ENCODE assay signal across 7 cellular contexts in the genomic region with DNA sequence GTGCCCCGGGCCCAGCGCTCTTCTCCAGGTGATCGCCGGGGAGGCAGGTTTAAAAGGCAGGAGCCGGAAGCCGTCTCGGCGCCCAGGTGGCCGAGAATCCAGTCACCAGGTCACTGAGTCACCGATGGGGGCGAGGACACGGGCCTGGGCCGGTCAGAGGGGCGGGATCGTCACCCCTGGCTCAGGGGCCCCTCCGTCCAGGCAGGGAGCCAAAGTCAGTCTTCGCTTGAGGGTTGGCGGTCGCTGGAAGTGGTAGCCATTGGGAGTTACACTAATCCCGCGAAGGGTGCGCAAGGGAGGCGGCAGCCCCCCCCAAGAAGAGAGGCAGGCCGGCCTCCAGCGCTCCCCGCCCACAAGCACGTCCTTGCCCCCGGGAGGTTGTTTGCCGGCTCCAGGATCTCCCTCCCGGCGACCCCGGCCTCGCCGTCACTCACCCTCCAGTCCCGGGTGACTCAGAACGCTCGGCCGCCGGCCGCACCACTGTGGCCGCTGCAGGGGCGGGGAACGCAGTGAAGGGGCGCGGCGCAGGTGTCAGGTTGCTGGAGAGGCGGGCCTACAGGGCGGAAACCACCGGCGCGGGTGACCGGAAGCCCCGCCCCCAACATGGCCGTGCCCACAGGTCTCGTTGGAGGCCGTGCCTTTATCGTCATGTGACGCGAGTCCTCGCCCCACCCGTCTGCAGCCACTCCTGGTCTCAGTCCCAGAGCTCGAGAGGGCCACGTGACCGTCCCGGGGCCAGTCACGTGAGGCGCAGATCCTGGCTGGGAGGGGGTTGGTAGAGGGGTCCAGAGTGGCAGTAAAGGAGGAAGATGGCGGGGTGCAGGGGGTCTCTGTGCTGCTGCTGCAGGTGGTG. TPM values are rescaled to one million over a fixed set of nuclear protein-coding genes. Genes with fewer than 3 reads are reported as not detected.
DNase-seq lines count a peak whose midpoint lies in the region; ATAC-seq and TF ChIP-seq lines count a peak whose summit lies in the region.

A gene with protein sequence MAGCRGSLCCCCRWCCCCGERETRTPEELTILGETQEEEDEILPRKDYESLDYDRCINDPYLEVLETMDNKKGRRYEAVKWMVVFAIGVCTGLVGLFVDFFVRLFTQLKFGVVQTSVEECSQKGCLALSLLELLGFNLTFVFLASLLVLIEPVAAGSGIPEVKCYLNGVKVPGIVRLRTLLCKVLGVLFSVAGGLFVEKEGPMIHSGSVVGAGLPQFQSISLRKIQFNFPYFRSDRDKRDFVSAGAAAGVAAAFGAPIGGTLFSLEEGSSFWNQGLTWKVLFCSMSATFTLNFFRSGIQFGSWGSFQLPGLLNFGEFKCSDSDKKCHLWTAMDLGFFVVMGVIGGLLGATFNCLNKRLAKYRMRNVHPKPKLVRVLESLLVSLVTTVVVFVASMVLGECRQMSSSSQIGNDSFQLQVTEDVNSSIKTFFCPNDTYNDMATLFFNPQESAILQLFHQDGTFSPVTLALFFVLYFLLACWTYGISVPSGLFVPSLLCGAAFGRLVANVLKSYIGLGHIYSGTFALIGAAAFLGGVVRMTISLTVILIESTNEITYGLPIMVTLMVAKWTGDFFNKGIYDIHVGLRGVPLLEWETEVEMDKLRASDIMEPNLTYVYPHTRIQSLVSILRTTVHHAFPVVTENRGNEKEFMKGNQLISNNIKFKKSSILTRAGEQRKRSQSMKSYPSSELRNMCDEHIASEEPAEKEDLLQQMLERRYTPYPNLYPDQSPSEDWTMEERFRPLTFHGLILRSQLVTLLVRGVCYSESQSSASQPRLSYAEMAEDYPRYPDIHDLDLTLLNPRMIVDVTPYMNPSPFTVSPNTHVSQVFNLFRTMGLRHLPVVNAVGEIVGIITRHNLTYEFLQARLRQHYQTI (plus strand): TSS at position 738 of the 853 bp plus-strand sequence. CDS start 72 bp downstream, at position 810.
MTHFR (minus strand) TSS at position 511 of the 853 bp plus-strand sequence. CDS start 2,848 bp downstream, outside the sequence.

- DNase-seq in NCI-H2029 (lab: John Stamatoyannopoulos, UW) (peak; percentile 98), T-helper 22 cell (ENCODE audit: low read depth) (peak; percentile 99), astrocyte of the cerebellum (ENCODE audit: low read depth) (peak; percentile 97), hepatocyte (ENCODE audit: low spot score) (peak; percentile 100), retina (peak; percentile 97)

- TF ChIP-seq POLR2A in GM18505 (IDR thresholded peaks at IDR 0.05; ENCODE audit: borderline replicate concordance, extremely low read depth, insufficient read depth, insufficient read length) = peak; percentile 86

- peaks cover 22% of the 10 kb centered on the region for H4K20me1 ChIP-seq in hepatocyte (ENCODE audit: insufficient read depth, poor library complexity, severe bottlenecking)

- WGBS in hepatocyte (ENCODE audit: low lambda C conversion rate, missing lambda C conversion rate) = 0% methylated on average over 55 of the region's 68 CpGs

- H3K27me3 ChIP-seq in hepatocyte = no peaks in the 10 kb centered on the region

- H3K27ac ChIP-seq in hepatocyte = peak within 1 kb of the TSS; percentile 99

- H3K4me3 ChIP-seq in astrocyte of the cerebellum (ENCODE audit: low read depth, low read length) = peak within 1 kb of the TSS; percentile 86
- H3K4me3 ChIP-seq in hepatocyte = peak within 1 kb of the TSS; percentile 33

- H3K79me2 ChIP-seq in hepatocyte = peaks cover 64% of the 10 kb centered on the region

- ATAC-seq in GM18505 (IDR thresholded peaks at IDR 0.05; ENCODE audit: unreplicated experiment) (peak; percentile 78), HG02973 (IDR thresholded peaks at IDR 0.05; ENCODE audit: unreplicated experiment) (peak; percentile 72)

- no peaks in the 10 kb centered on the region for H3K9me3 ChIP-seq in hepatocyte (ENCODE audit: low read depth)

- H2AFZ ChIP-seq in hepatocyte = peak within 1 kb of the TSS; percentile 18

- no peaks in the 10 kb centered on the region for H3K9me2 ChIP-seq in hepatocyte (replicated peaks; ENCODE audit: insufficient read depth)

- in situ Hi-C loops in astrocyte of the cerebellum (cut with HindIII; ENCODE audit: low sequenced_read_pairs) = no loop called here

- TF ChIP-seq CTCF in astrocyte of the cerebellum (IDR thresholded peaks at IDR 0.05; ENCODE audit: low read depth, low read length, missing control alignments) = no peak
- TF ChIP-seq CTCF in hepatocyte (IDR thresholded peaks at IDR 0.05; ENCODE audit: poor library complexity) = no peak

- peak within 1 kb of the TSS; percentile 87 for H3K4me2 ChIP-seq in hepatocyte

- H3K4me1 ChIP-seq in hepatocyte (ENCODE audit: insufficient read depth) = peaks cover 29% of the 10 kb centered on the region

- no peaks in the 10 kb centered on the region for H3K36me3 ChIP-seq in hepatocyte (replicated peaks; ENCODE audit: insufficient read depth, low read depth)

RNA-seq across cellular contexts. Expression of the first gene that starts in this region (rescaled TPM):
- 14.1 and 15.3 TPM in 2 replicates for total RNA-seq in hepatocyte
- polyA plus RNA-seq in hepatocyte = 23.6 and 34.2 TPM in 2 replicates

RNA-seq across cellular contexts. Expression of gene MTHFR, which starts in this region (rescaled TPM):
- 29.3 and 31.0 TPM in 2 replicates for total RNA-seq in hepatocyte
- 17.6 and 25.7 TPM in 2 replicates for polyA plus RNA-seq in hepatocyte

Comparison
In these comparisons a context has a peak if more than half of its experiments do, and no peak if none do; other contexts are left out.
1. Peak in every context shown above with its lines: DNase-seq, ATAC-seq, H3K4me3 ChIP-seq and H3K27ac ChIP-seq.